In the genomic region with DNA sequence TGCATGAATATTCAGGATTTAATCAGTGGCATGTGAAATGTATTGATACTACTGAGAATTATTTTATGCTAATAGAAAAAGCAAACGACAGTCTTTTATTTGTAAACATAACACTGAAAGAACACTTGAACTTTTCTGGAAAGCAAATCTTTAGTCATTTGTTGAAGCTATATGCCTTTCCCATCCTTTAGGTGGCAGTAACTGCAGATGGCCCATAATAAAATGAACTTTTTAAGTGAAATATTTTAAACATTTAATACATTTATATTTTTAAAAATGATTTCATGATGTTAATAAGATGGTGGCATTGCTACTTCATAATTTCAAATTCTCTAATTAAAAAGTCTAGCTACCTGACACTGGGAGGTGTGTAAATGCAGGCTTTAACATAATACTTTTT, we compare ENCODE assay signal across 18 cellular contexts. TPM values are rescaled to one million over a fixed set of nuclear protein-coding genes. Genes with fewer than 3 reads are reported as not detected.
A peak's percentile ranks its signal among the peaks of the same experiment; 100 is the strongest.
DNase-seq lines count a peak whose midpoint lies in the region; ATAC-seq and TF ChIP-seq lines count a peak whose summit lies in the region.
"Had no signal": no experiment of that assay in that cellular context is flagged by ENCODE, and none has a peak within 500 bp of the region (broad histone marks: within the 10 kb centered on the region; RNA-seq: fewer than 3 reads in every experiment).

No MANE protein-coding gene starts in this region.

- POLR2A ChIA-PET in MCF 10A (lab: Yijun Ruan, JAX) (interaction anchor here (1.2 to 5.4 kb wide), 2 partner anchors 13 to 506 kb away, joined by 3 to 47 read pairs; a partner anchor contains a TSS), GM10248 (lab: Yijun Ruan, JAX) (interaction anchor here (2.4 kb wide), 1 partner anchor 506 kb away, joined by 12 read pairs; a partner anchor contains a TSS)

- no peak overlapping the region for H3K27ac Mint-ChIP-seq in MCF 10A (ENCODE audit: low read depth, unreplicated experiment)

- TF ChIP-seq CTCF in MCF 10A (IDR thresholded peaks at IDR 0.05; ENCODE audit: unreplicated experiment): peak; percentile 4
- no peak for TF ChIP-seq CTCF in breast epithelium (IDR thresholded peaks at IDR 0.05)
- TF ChIP-seq CTCF in ascending aorta (IDR thresholded peaks at IDR 0.05): peak in 2 of 3 experiments; percentile 8 to 18
- TF ChIP-seq CTCF in fibroblast of the aortic adventitia (IDR thresholded peaks at IDR 0.05; ENCODE audit: insufficient read depth, low read length): peak; percentile 57
- TF ChIP-seq CTCF in GM10248 (IDR thresholded peaks at IDR 0.05; ENCODE audit: control extremely low read depth, extremely low read depth, low read depth, missing control alignments): no peak

- DNase-seq in MCF 10A (ENCODE audit: unreplicated experiment) (no peak), breast epithelium (ENCODE audit: low spot score in 2 of 2) (no peak), ascending aorta (ENCODE audit: low spot score in 2 of 2) (no peak), fibroblast of the aortic adventitia (ENCODE audit: low read depth) (peak; percentile 40), HUDEP-2 (lab: John Stamatoyannopoulos, UW; ENCODE audit: unreplicated experiment in 76 of 76) (no peak), GM10248 (ENCODE audit: extremely low spot score) (no peak)
- DNase-seq in stimulated activated naive CD8-positive, alpha-beta T cell treated with anti-CD3 and anti-CD28 coated beads, Interleukin-15, Interleukin-2, amounts not matched to agents 100 U/mL and 50 U/mL, for 24 hours: no peak
- DNase-seq: activated naive CD4-positive, alpha-beta T cell; central memory CD4-positive, alpha-beta T cell; H7; NCI-H1105 treated with DMSO at 0.1 percent for 48 hours; NCI-H2227 treated with DMSO at 0.1 percent for 48 hours; stimulated activated CD4-positive, alpha-beta T cell treated with anti-CD3 and anti-CD28 coated beads, Interleukin-1b, Interleukin-23, amount 100 ng/mL, for 48 hours; stimulated activated CD8-positive, alpha-beta memory T cell treated with anti-CD3 and anti-CD28 coated beads, Interleukin-4, amount 100 ng/mL, for 48 hours had no signal

- H3K4me3 Mint-ChIP-seq in MCF 10A (ENCODE audit: unreplicated experiment): no peak overlapping the region

- intact Hi-C loops in MCF 10A (cut with micrococcal nuclease): loop anchor here (5.0 kb wide), 1 partner anchor 292 kb away; no protein-coding TSS in a partner anchor
- intact Hi-C loops in breast epithelium (cut with DNase I; ENCODE audit: low total_unique reads): no loop called here
- intact Hi-C loops in ascending aorta (cut with DNase I): loop anchor here (10.0 kb wide), 1 partner anchor 930 kb away; no protein-coding TSS in a partner anchor

- H3K27me3 Mint-ChIP-seq in MCF 10A (ENCODE audit: insufficient read depth, unreplicated experiment): no peaks in the 10 kb centered on the region

- H3K4me3 ChIP-seq in breast epithelium: no peak overlapping the region
- no peak overlapping the region for H3K4me3 ChIP-seq in ascending aorta
- no peak overlapping the region for H3K4me3 ChIP-seq in fibroblast of the aortic adventitia (ENCODE audit: low read depth, low read length)
- H3K4me3 ChIP-seq: K562, SJSA1, tibial nerve had no signal

- H3K27me3 ChIP-seq in breast epithelium: no peaks in the 10 kb centered on the region
- H3K27me3 ChIP-seq in ascending aorta: no peaks in the 10 kb centered on the region
- H3K27me3 ChIP-seq: SJSA1, tibial nerve had no signal

- H3K9me3 Mint-ChIP-seq in MCF 10A (ENCODE audit: unreplicated experiment): peaks cover 18% of the 10 kb centered on the region

- H3K36me3 Mint-ChIP-seq in MCF 10A (ENCODE audit: insufficient read depth, unreplicated experiment): no peaks in the 10 kb centered on the region

- CTCF ChIA-PET in MCF 10A (lab: Yijun Ruan, JAX): interaction anchor here (0.7 to 4.8 kb wide), 9 partner anchors 10 to 930 kb away, joined by 3 to 117 read pairs (median 6); a partner anchor contains a TSS
- CTCF ChIA-PET in GM10248 (lab: Yijun Ruan, JAX): interaction anchor here (0.8 to 4.8 kb wide), 6 partner anchors 10 to 512 kb away, joined by 3 to 48 read pairs (median 9); a partner anchor contains a TSS

- no peaks in the 10 kb centered on the region for H3K4me1 Mint-ChIP-seq in MCF 10A (ENCODE audit: insufficient read depth, unreplicated experiment)

- H3K36me3 ChIP-seq in breast epithelium (no peaks in the 10 kb centered on the region), ascending aorta (no peaks in the 10 kb centered on the region)
- H3K36me3 ChIP-seq: SJSA1, tibial nerve had no signal

- H3K4me1 ChIP-seq in breast epithelium (no peaks in the 10 kb centered on the region), ascending aorta (no peaks in the 10 kb centered on the region)
- H3K4me1 ChIP-seq: SJSA1 had no signal

- no peak for TF ChIP-seq POLR2A in breast epithelium (IDR thresholded peaks at IDR 0.05)

- BruUV-seq in MCF 10A (replicated peaks; lab: Mats Ljungman, UMichigan): no TSS peak

- H3K9me3 ChIP-seq in breast epithelium: no peaks in the 10 kb centered on the region
- H3K9me3 ChIP-seq in ascending aorta: no peaks in the 10 kb centered on the region
- H3K9me3 ChIP-seq: SJSA1, tibial nerve had no signal

- no peak for ATAC-seq in stimulated activated naive CD8-positive, alpha-beta T cell treated with anti-CD3 and anti-CD28 coated beads, Interleukin-15, Interleukin-2, amounts not matched to agents 100 U/mL and 50 U/mL, for 24 hours
- ATAC-seq in GM21786 (IDR thresholded peaks at IDR 0.05; ENCODE audit: unreplicated experiment): no peak
- ATAC-seq: K562 had no signal

- H3K27ac ChIP-seq in breast epithelium: no peak overlapping the region
- H3K27ac ChIP-seq in ascending aorta: no peak overlapping the region
- H3K27ac ChIP-seq: SJSA1, tibial nerve had no signal

RNA-seq across cellular contexts. Expression of a gene that starts 13.9 kb away (rescaled TPM):
- 68.0 and 76.8 TPM in 2 replicates for total RNA-seq in MCF 10A (2022)
- total RNA-seq in breast epithelium: 10 to 100 TPM; 34.1 to 56.9 (median 36.4) TPM
- total RNA-seq in ascending aorta: 23.9 TPM
- 27.0 and 71.4 TPM in 2 replicates for total RNA-seq in fibroblast of the aortic adventitia (ENCODE audit: low replicate concordance)

RNA-seq across cellular contexts. Expression of a gene that starts 44.7 kb away (rescaled TPM):
- 29.6 and 36.4 TPM in 2 replicates for total RNA-seq in MCF 10A (2022)
- 10 to 100 TPM; 12.1 to 23.0 (median 17.0) TPM for total RNA-seq in breast epithelium
- 43.9 TPM for total RNA-seq in ascending aorta
- 5.2 and 167 TPM in 2 replicates for total RNA-seq in fibroblast of the aortic adventitia (ENCODE audit: low replicate concordance)

Comparison
In these comparisons a context has a peak if more than half of its experiments do, and no peak if none do; other contexts are left out.
1. CTCF ChIP-seq: peak in MCF 10A (single experiment), ascending aorta (2 of 3) and fibroblast of the aortic adventitia (single experiment); none in breast epithelium (0 of 3) and GM10248 (single experiment).